Comparison of ENCODE assay signal across 1 cellular context in genomic region chr6:43911354-43911624, GRCh38.
A peak's percentile ranks its signal among the peaks of the same experiment; 100 is the strongest.
TF ChIP-seq lines count a peak whose summit lies in the region.

No MANE protein-coding gene starts in this region.

TF ChIP-seq in K562, 482 proteins besides CTCF, POLR2A, EP300 and RAD21 (continued from another document and continues in another):
- TF ChIP-seq MXD1 (CRISPR knock-in tag; IDR thresholded peaks at IDR 0.05; ENCODE audit: borderline replicate concordance, poor library complexity, severe bottlenecking) (no peak), IFI16 (CRISPR knock-in tag; IDR thresholded peaks at IDR 0.05) (no peak), ARID3A (IDR thresholded peaks at IDR 0.05; ENCODE audit: borderline replicate concordance, low read depth, low read length) (no peak), RFX1 (IDR thresholded peaks at IDR 0.05) (no peak), ZNF239 (CRISPR knock-in tag; IDR thresholded peaks at IDR 0.05) (no peak), SRF (CRISPR knock-in tag; IDR thresholded peaks at IDR 0.05) (0 out of 4 replicates have a peak, but pooled peaks of 1 of the 2 experiments have one; percentile 19), ZNF395 (CRISPR knock-in tag; IDR thresholded peaks at IDR 0.05) (0 out of 2 replicates have a peak, but pooled peaks have one; percentile 29), ZBTB49 (CRISPR knock-in tag; IDR thresholded peaks at IDR 0.05; ENCODE audit: borderline replicate concordance) (no peak), TBL1XR1 (IDR thresholded peaks at IDR 0.05; ENCODE audit: low read length in 2 of 2) (no peak), UBTF (IDR thresholded peaks at IDR 0.05; ENCODE audit: borderline replicate concordance in 1 of 2, low read depth in 2 of 2, low read length in 2 of 2) (no peak), ZNF12 (CRISPR knock-in tag; IDR thresholded peaks at IDR 0.05) (no peak), SNIP1 (IDR thresholded peaks at IDR 0.05; ENCODE audit: low read depth) (no peak), ILF3 (IDR thresholded peaks at IDR 0.05; ENCODE audit: borderline replicate concordance) (no peak), ZNF408 (CRISPR knock-in tag; IDR thresholded peaks at IDR 0.05; ENCODE audit: low read depth) (no peak), ZNF280A (IDR thresholded peaks at IDR 0.05; ENCODE audit: low read depth, partially characterized antibody) (no peak), BDP1 (IDR thresholded peaks at IDR 0.05; ENCODE audit: insufficient read depth, insufficient read length) (no peak), CREB5 (CRISPR knock-in tag; IDR thresholded peaks at IDR 0.05) (no peak), ATF2 (CRISPR knock-in tag; IDR thresholded peaks at IDR 0.05) (no peak), TARDBP (IDR thresholded peaks at IDR 0.05) (no peak), SOX6 (IDR thresholded peaks at IDR 0.05) (no peak), SP1 (CRISPR knock-in tag; IDR thresholded peaks at IDR 0.05) (no peak), ZNF764 (CRISPR knock-in tag; IDR thresholded peaks at IDR 0.05; ENCODE audit: low read depth) (no peak), ZKSCAN1 (IDR thresholded peaks at IDR 0.05; ENCODE audit: low read depth, low read length) (no peak), MAZ (CRISPR knock-in tag; conservative IDR thresholded peaks at IDR 0.05 in 1 of 2, IDR thresholded peaks at IDR 0.05 in 1 of 2) (peak in 1 of 2 experiments; percentile 3; a peak in 1 of 4 replicates), FOSL1 (tag; conservative IDR thresholded peaks at IDR 0.05) (no peak), ELK1 (CRISPR knock-in tag; IDR thresholded peaks at IDR 0.05) (no peak), ETS2 (tag; IDR thresholded peaks at IDR 0.05; ENCODE audit: borderline replicate concordance, poor library complexity, severe bottlenecking) (no peak), GATA2 (CRISPR knock-in tag; IDR thresholded peaks at IDR 0.05) (no peak), FOXP1 (CRISPR knock-in tag; IDR thresholded peaks at IDR 0.05) (no peak), HEY1 (CRISPR knock-in tag; IDR thresholded peaks at IDR 0.05; ENCODE audit: borderline replicate concordance) (no peak), STAT5B (CRISPR knock-in tag; IDR thresholded peaks at IDR 0.05) (no peak), BCL6 (CRISPR knock-in tag; IDR thresholded peaks at IDR 0.05) (no peak), BRF2 (IDR thresholded peaks at IDR 0.05; ENCODE audit: borderline replicate concordance, insufficient read depth, insufficient read length) (no peak), RB1 (IDR thresholded peaks at IDR 0.05; ENCODE audit: low read depth) (no peak), ERF (CRISPR knock-in tag; IDR thresholded peaks at IDR 0.05) (no peak), ZC3H8 (IDR thresholded peaks at IDR 0.05) (no peak), ZNF24 (IDR thresholded peaks at IDR 0.05) (no peak), ZKSCAN8 (CRISPR knock-in tag; IDR thresholded peaks at IDR 0.05) (no peak), E2F3 (CRISPR knock-in tag; IDR thresholded peaks at IDR 0.05) (peak; percentile 4; the same call in 1 of the 2 replicates), ELF4 (CRISPR knock-in tag; IDR thresholded peaks at IDR 0.05) (no peak), NUFIP1 (IDR thresholded peaks at IDR 0.05; ENCODE audit: partially characterized antibody) (no peak), ZFP1 (CRISPR knock-in tag; IDR thresholded peaks at IDR 0.05) (no peak), NONO (IDR thresholded peaks at IDR 0.05; ENCODE audit: low read depth in 2 of 2, low read length in 1 of 2) (no peak)
